ENCODE assay signal across 8 cellular contexts in genomic region chr19:19460761-19461265, GRCh38. TPM values are rescaled to one million over a fixed set of nuclear protein-coding genes. Genes with fewer than 3 reads are reported as not detected.
DNase-seq lines count a peak whose midpoint lies in the region; ATAC-seq and TF ChIP-seq lines count a peak whose summit lies in the region.

No MANE protein-coding gene starts in this region.

- H3K4me1 ChIP-seq in HEK293 (ENCODE audit: control insufficient read depth, insufficient read depth, low read length): peaks cover 25% of the 10 kb centered on the region

- intact Hi-C loops in activated CD4-positive, alpha-beta T cell treated with anti-CD3 and anti-CD28 coated beads for 36 hours (cut with DNase I, micrococcal nuclease): loop anchor here in 1 of 2 experiments (1.0 to 2.0 kb wide), 3 partner anchors 13 to 50 kb away; no protein-coding TSS in a partner anchor

- H3K36me3 ChIP-seq in HEK293 (ENCODE audit: control insufficient read depth in 2 of 2, insufficient read depth in 1 of 2, low read length in 2 of 2): peaks cover 0 to 24% of the 10 kb centered on the region in 2 experiments; a peak in 1 of 3 replicates

- CTCF ChIA-PET in HEK293 (lab: Yijun Ruan, JAX): no interaction called here
- CTCF ChIA-PET in activated CD4-positive, alpha-beta T cell treated with anti-CD3 and anti-CD28 coated beads for 36 hours (lab: Charles Lee): interaction anchor here (0.6 kb wide), 1 partner anchor 398 kb away, joined by 3 read pairs; no protein-coding TSS in a partner anchor

- H3K9me3 ChIP-seq in HEK293 (ENCODE audit: control insufficient read depth, insufficient read depth, low read depth, low read length): no peaks in the 10 kb centered on the region

- no peaks in the 10 kb centered on the region for H3K9me3 Mint-ChIP-seq in activated CD4-positive, alpha-beta T cell treated with anti-CD3 and anti-CD28 coated beads for 36 hours (ENCODE audit: low read depth)

- POLR2A ChIA-PET in HEK293 (lab: Yijun Ruan, JAX): no interaction called here
- POLR2A ChIA-PET in activated CD4-positive, alpha-beta T cell treated with anti-CD3 and anti-CD28 coated beads for 36 hours (lab: Charles Lee): no interaction called here

- no peak overlapping the region for H3K27ac ChIP-seq in HEK293 (ENCODE audit: extremely low read depth, low read depth, low read length)

- peak overlapping the region; percentile 79 for H3K4me3 Mint-ChIP-seq in activated CD4-positive, alpha-beta T cell treated with anti-CD3 and anti-CD28 coated beads for 36 hours

- peak; percentile 67 for ATAC-seq in activated CD4-positive, alpha-beta T cell treated with anti-CD3 and anti-CD28 coated beads for 36 hours

- H3K4me3 ChIP-seq in HEK293 (ENCODE audit: low read depth, low read length): no peak overlapping the region

- peak; percentile 81 for DNase-seq in activated CD4-positive, alpha-beta T cell treated with anti-CD3 and anti-CD28 coated beads for 36 hours
- DNase-seq in dermis blood vessel endothelial cell: peak; percentile 48
- DNase-seq in mucosa of gallbladder (ENCODE audit: low spot score): peak; percentile 42
- peak; percentile 76 for DNase-seq in stimulated activated CD8-positive, alpha-beta memory T cell treated with anti-CD3 and anti-CD28 coated beads, Interleukin-4, amount 100 ng/mL, for 48 hours
- no peak for DNase-seq in NCI-H1048 (lab: John Stamatoyannopoulos, UW)
- no peak for DNase-seq in NCI-H187 (lab: John Stamatoyannopoulos, UW)
- DNase-seq in SW480 (ENCODE audit: low spot score): no peak

- peaks cover 86% of the 10 kb centered on the region for H3K4me1 Mint-ChIP-seq in activated CD4-positive, alpha-beta T cell treated with anti-CD3 and anti-CD28 coated beads for 36 hours

- H3K27me3 Mint-ChIP-seq in activated CD4-positive, alpha-beta T cell treated with anti-CD3 and anti-CD28 coated beads for 36 hours: no peaks in the 10 kb centered on the region

- peaks cover 21% of the 10 kb centered on the region for H3K36me3 Mint-ChIP-seq in activated CD4-positive, alpha-beta T cell treated with anti-CD3 and anti-CD28 coated beads for 36 hours (ENCODE audit: low read depth)

- H3K27ac Mint-ChIP-seq in activated CD4-positive, alpha-beta T cell treated with anti-CD3 and anti-CD28 coated beads for 36 hours: peak overlapping the region; percentile 99

- no peak for TF ChIP-seq CTCF in HEK293 (tag by site-specific recombination; IDR thresholded peaks at IDR 0.05)

TF ChIP-seq in HEK293, 187 proteins besides CTCF, POLR2A, EP300 and RAD21 (continues in another document):
- TF ChIP-seq ZSCAN5A (tag by site-specific recombination; IDR thresholded peaks at IDR 0.05) (no peak), ZNF544 (tag by site-specific recombination; IDR thresholded peaks at IDR 0.05) (no peak), ZBTB8A (tag by site-specific recombination; IDR thresholded peaks at IDR 0.05) (peak; percentile 37; the same call in 1 of the 2 replicates), ZNF341 (tag by site-specific recombination; IDR thresholded peaks at IDR 0.05; ENCODE audit: low read depth) (peak; percentile 17; the same call in 1 of the 2 replicates), ZNF677 (tag by site-specific recombination; IDR thresholded peaks at IDR 0.05) (no peak), ZNF600 (tag by site-specific recombination; IDR thresholded peaks at IDR 0.05) (peak; percentile 45; the same call in 1 of the 2 replicates), ZNF785 (tag by site-specific recombination; IDR thresholded peaks at IDR 0.05) (no peak), ZNF404 (tag by site-specific recombination; IDR thresholded peaks at IDR 0.05) (no peak), ZNF37A (tag by site-specific recombination; IDR thresholded peaks at IDR 0.05) (no peak)
- TF ChIP-seq, protein P1, sequence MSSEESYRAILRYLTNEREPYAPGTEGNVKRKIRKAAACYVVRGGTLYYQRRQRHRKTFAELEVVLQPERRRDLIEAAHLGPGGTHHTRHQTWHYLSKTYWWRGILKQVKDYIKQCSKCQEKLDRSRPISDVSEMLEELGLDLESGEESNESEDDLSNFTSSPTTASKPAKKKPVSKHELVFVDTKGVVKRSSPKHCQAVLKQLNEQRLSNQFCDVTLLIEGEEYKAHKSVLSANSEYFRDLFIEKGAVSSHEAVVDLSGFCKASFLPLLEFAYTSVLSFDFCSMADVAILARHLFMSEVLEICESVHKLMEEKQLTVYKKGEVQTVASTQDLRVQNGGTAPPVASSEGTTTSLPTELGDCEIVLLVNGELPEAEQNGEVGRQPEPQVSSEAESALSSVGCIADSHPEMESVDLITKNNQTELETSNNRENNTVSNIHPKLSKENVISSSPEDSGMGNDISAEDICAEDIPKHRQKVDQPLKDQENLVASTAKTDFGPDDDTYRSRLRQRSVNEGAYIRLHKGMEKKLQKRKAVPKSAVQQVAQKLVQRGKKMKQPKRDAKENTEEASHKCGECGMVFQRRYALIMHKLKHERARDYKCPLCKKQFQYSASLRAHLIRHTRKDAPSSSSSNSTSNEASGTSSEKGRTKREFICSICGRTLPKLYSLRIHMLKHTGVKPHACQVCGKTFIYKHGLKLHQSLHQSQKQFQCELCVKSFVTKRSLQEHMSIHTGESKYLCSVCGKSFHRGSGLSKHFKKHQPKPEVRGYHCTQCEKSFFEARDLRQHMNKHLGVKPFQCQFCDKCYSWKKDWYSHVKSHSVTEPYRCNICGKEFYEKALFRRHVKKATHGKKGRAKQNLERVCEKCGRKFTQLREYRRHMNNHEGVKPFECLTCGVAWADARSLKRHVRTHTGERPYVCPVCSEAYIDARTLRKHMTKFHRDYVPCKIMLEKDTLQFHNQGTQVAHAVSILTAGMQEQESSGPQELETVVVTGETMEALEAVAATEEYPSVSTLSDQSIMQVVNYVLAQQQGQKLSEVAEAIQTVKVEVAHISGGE (tag by site-specific recombination; conservative IDR thresholded peaks at IDR 0.05; ENCODE audit: low read depth): no peak
- TF ChIP-seq, protein P2, sequence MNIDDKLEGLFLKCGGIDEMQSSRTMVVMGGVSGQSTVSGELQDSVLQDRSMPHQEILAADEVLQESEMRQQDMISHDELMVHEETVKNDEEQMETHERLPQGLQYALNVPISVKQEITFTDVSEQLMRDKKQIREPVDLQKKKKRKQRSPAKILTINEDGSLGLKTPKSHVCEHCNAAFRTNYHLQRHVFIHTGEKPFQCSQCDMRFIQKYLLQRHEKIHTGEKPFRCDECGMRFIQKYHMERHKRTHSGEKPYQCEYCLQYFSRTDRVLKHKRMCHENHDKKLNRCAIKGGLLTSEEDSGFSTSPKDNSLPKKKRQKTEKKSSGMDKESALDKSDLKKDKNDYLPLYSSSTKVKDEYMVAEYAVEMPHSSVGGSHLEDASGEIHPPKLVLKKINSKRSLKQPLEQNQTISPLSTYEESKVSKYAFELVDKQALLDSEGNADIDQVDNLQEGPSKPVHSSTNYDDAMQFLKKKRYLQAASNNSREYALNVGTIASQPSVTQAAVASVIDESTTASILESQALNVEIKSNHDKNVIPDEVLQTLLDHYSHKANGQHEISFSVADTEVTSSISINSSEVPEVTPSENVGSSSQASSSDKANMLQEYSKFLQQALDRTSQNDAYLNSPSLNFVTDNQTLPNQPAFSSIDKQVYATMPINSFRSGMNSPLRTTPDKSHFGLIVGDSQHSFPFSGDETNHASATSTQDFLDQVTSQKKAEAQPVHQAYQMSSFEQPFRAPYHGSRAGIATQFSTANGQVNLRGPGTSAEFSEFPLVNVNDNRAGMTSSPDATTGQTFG (tag by site-specific recombination; IDR thresholded peaks at IDR 0.05; ENCODE audit: borderline replicate concordance): no peak
- TF ChIP-seq, protein P3, sequence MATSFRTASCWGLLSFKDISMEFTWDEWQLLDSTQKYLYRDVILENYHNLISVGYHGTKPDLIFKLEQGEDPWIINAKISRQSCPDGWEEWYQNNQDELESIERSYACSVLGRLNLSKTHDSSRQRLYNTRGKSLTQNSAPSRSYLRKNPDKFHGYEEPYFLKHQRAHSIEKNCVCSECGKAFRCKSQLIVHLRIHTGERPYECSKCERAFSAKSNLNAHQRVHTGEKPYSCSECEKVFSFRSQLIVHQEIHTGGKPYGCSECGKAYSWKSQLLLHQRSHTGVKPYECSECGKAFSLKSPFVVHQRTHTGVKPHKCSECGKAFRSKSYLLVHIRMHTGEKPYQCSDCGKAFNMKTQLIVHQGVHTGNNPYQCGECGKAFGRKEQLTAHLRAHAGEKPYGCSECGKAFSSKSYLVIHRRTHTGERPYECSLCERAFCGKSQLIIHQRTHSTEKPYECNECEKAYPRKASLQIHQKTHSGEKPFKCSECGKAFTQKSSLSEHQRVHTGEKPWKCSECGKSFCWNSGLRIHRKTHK (tag by site-specific recombination; IDR thresholded peaks at IDR 0.05): no peak
- TF ChIP-seq, protein P4, sequence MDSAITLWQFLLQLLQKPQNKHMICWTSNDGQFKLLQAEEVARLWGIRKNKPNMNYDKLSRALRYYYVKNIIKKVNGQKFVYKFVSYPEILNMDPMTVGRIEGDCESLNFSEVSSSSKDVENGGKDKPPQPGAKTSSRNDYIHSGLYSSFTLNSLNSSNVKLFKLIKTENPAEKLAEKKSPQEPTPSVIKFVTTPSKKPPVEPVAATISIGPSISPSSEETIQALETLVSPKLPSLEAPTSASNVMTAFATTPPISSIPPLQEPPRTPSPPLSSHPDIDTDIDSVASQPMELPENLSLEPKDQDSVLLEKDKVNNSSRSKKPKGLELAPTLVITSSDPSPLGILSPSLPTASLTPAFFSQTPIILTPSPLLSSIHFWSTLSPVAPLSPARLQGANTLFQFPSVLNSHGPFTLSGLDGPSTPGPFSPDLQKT (IDR thresholded peaks at IDR 0.05; ENCODE audit: borderline replicate concordance, low read depth, low read length): no peak

RNA-seq across cellular contexts. Expression of gene TSSK6, which starts 54.5 kb away (rescaled TPM):
- 1 to 10 TPM; 3.8 to 4.4 TPM for total RNA-seq in activated CD4-positive, alpha-beta T cell treated with anti-CD3 and anti-CD28 coated beads for 36 hours
- 0.68 and 1.4 TPM in 2 replicates for total RNA-seq in dermis blood vessel endothelial cell
- 3.3 TPM for total RNA-seq in mucosa of gallbladder

RNA-seq across cellular contexts. Expression of gene NDUFA13, which starts 55.2 kb away (rescaled TPM):
- 100 to 1,000 TPM; 310 to 323 TPM for total RNA-seq in activated CD4-positive, alpha-beta T cell treated with anti-CD3 and anti-CD28 coated beads for 36 hours
- total RNA-seq in dermis blood vessel endothelial cell (95.3 and 191 TPM in 2 replicates), mucosa of gallbladder (376 TPM)

RNA-seq across cellular contexts. Expression of gene GATAD2A, which starts 55.3 kb away (rescaled TPM):
- 100 to 1,000 TPM; 123 to 139 TPM for total RNA-seq in activated CD4-positive, alpha-beta T cell treated with anti-CD3 and anti-CD28 coated beads for 36 hours
- 47.0 and 104 TPM in 2 replicates for total RNA-seq in dermis blood vessel endothelial cell
- total RNA-seq in mucosa of gallbladder: 110 TPM

Comparison
In these comparisons a context has a peak if more than half of its experiments do, and no peak if none do; other contexts are left out.
1. DNase-seq: peak in activated CD4-positive, alpha-beta T cell treated with anti-CD3 and anti-CD28 coated beads for 36 hours (single experiment), dermis blood vessel endothelial cell (single experiment), mucosa of gallbladder (single experiment) and stimulated activated CD8-positive, alpha-beta memory T cell treated with anti-CD3 and anti-CD28 coated beads, Interleukin-4, amount 100 ng/mL, for 48 hours (single experiment); none in NCI-H1048 (single experiment), NCI-H187 (0 of 2) and SW480 (single experiment).